Comparison of ENCODE assay signal across 19 cellular contexts in the genomic region with DNA sequence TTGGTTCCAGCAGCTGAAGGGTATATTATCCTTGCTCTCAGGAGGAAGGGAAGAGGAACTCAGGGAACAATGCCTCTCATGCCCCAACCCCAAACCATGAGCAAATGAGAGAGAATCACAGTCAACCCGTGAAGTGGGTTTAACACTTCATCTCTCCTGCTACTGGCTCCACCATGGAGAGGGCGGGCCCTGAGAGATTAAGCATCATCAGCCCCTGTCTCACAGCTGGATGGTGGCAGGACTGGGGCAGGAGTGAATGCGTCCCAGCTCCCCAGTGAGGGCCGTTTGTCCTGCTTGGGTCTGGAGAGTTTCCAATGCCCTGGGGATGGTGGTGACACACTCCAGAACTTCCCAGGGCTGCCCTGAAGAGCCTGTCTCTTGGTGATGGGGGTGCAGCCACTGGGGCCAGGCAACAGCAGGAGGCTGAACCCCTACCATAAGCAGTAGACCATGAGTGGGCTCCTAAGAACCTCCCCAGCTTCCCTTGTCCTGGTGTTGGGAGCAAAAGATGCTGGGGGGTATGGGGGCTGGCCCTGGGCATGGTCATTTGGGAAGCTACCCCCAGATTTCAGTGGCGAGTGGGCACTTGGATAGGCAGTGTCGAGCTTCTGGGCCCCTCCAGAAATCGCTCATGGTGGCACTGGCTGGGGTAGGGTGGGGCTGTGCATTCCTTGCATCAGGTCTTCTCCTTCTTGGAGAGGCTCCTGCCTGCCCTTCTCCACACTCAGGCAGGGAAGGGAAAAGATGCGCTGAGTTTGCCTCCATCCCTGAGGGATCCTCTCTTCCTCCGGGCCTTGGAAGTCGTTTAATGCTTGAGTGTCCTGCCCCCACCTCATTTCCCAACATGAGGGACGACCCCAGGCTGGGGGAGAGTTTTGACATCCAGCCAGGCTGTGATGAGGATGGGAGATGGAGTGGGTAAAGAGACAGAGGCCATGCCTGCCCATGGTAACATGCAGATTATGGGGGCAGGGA.
"Had no signal": no experiment of that assay in that cellular context is flagged by ENCODE, and none has a peak within 500 bp of the region (broad histone marks: within the 10 kb centered on the region; RNA-seq: fewer than 3 reads in every experiment).

No MANE protein-coding gene starts in this region.

- H3K27me3 ChIP-seq: gastrocnemius medialis, left lung had no signal

- H3K4me1 Mint-ChIP-seq: memory B cell had no signal

- H3K4me3 Mint-ChIP-seq: memory B cell, nephron had no signal

- H3K9me3 Mint-ChIP-seq: memory B cell had no signal

- H3K36me3 Mint-ChIP-seq: memory B cell had no signal

- H3K27ac ChIP-seq: coronary artery, gastrocnemius medialis, left lung, lower lobe of right lung, skin epidermis, stomach, thoracic aorta, transverse colon had no signal

- H3K4me1 ChIP-seq: gastrocnemius medialis, left lung, lower lobe of right lung, stomach, transverse colon had no signal

- DNase-seq: effector CD8-positive, alpha-beta T cell; gastrocnemius medialis; glutamatergic neuron; islet precursor cell; left lung; lower lobe of right lung; midbrain; stimulated activated CD4-positive, alpha-beta T cell treated with anti-CD3 and anti-CD28 coated beads, Interleukin-12 subunit alpha, Interleukin-12 subunit beta, amount 100 ng/mL, for 4 hours; stimulated activated naive CD4-positive, alpha-beta T cell; stomach; substantia nigra; transverse colon had no signal

- ATAC-seq: esophagus mucosa, gastrocnemius medialis, left lung, lower lobe of right lung, sciatic nerve had no signal

- H3K4me3 ChIP-seq: coronary artery, gastrocnemius medialis, left lung, lower lobe of right lung, skin epidermis, stomach, thoracic aorta, transverse colon had no signal

- H3K9me3 ChIP-seq: gastrocnemius medialis, left lung, lower lobe of right lung, stomach, thoracic aorta, transverse colon had no signal

- H3K27ac Mint-ChIP-seq: memory B cell, nephron had no signal

- H3K36me3 ChIP-seq: gastrocnemius medialis, left lung, lower lobe of right lung, stomach, thoracic aorta, transverse colon had no signal
